In genomic region chr20:32984196-32984595, GRCh38 we compare ENCODE assay signal across 19 cellular contexts. TPM values are rescaled to one million over a fixed set of nuclear protein-coding genes. Genes with fewer than 3 reads are reported as not detected.
A peak's percentile ranks its signal among the peaks of the same experiment; 100 is the strongest.
DNase-seq lines count a peak whose midpoint lies in the region; ATAC-seq and TF ChIP-seq lines count a peak whose summit lies in the region.
"Had no signal": no experiment of that assay in that cellular context is flagged by ENCODE, and none has a peak within 500 bp of the region (broad histone marks: within the 10 kb centered on the region; RNA-seq: fewer than 3 reads in every experiment).

No MANE protein-coding gene starts in this region.

- H3K4me3 ChIP-seq in cardiac muscle cell, result no peak overlapping the region
- H3K4me3 ChIP-seq: colonic mucosa had no signal

- H3K4me1 ChIP-seq in cardiac muscle cell (ENCODE audit: low read depth), result peaks cover 14% of the 10 kb centered on the region
- H3K4me1 ChIP-seq: colonic mucosa had no signal

- H3K36me3 ChIP-seq in cardiac muscle cell, result no peaks in the 10 kb centered on the region
- H3K36me3 ChIP-seq: colonic mucosa had no signal

- DNase-seq in cardiac muscle cell (ENCODE audit: low read depth in 1 of 2, low spot score in 1 of 2) (peak in 1 of 2 donors; percentile 62), Right ventricle myocardium inferior (ENCODE audit: missing footprints) (no peak), amygdala (lab: John Stamatoyannopoulos, UW) (peak in 45 of 56 donors; percentile 11 to 88 (median 50)), inferior parietal cortex (ENCODE audit: extremely low spot score) (peak; percentile 69), type B pancreatic cell (ENCODE audit: extremely low spot score, unreplicated experiment) (no peak), GM13977 (ENCODE audit: low spot score) (no peak)
- no peak for DNase-seq in naive thymus-derived CD8-positive, alpha-beta T cell
- DNase-seq: amniotic stem cell; colonic mucosa; NCI-H1105 treated with DMSO at 0.1 percent for 48 hours; NCI-H2227 treated with DMSO at 0.1 percent for 48 hours; stimulated activated naive CD4-positive, alpha-beta T cell had no signal

- in situ Hi-C loops in GM13977 (cut with MboI; ENCODE audit: low pct_unique_long_range_greater_than_20kb, low sequenced_read_pairs, unreplicated experiment), result no loop called here

- peak overlapping the region; percentile 84 for H3K27ac ChIP-seq in cardiac muscle cell
- H3K27ac ChIP-seq: colonic mucosa, epithelial cell of prostate had no signal

- H3K27me3 Mint-ChIP-seq in type B pancreatic cell, result peaks cover 4% of the 10 kb centered on the region
- no peaks in the 10 kb centered on the region for H3K27me3 Mint-ChIP-seq in naive thymus-derived CD8-positive, alpha-beta T cell

- ATAC-seq in Right ventricle myocardium inferior (no peak), HG03457 (IDR thresholded peaks at IDR 0.05; ENCODE audit: unreplicated experiment) (no peak)
- no peak for ATAC-seq in naive thymus-derived CD8-positive, alpha-beta T cell

- POLR2A ChIA-PET in naive thymus-derived CD8-positive, alpha-beta T cell (lab: Charles Lee), result interaction anchor here (1.4 to 2.7 kb wide), 2 partner anchors 10 to 17 kb away, joined by 4 to 7 read pairs; no protein-coding TSS in a partner anchor

- H3K9me3 ChIP-seq in cardiac muscle cell (ENCODE audit: low read depth), result no peaks in the 10 kb centered on the region
- H3K9me3 ChIP-seq: colonic mucosa had no signal

- H3K9me3 Mint-ChIP-seq in type B pancreatic cell, result no peaks in the 10 kb centered on the region
- H3K9me3 Mint-ChIP-seq in naive thymus-derived CD8-positive, alpha-beta T cell, result no peaks in the 10 kb centered on the region
- H3K9me3 Mint-ChIP-seq: activated T-helper 2 cell treated with anti-CD3 and anti-CD28 coated beads, Interferon-gamma antibody, Interleukin-2, Interleukin-4, amounts not matched to agents 10 μg/mL and 5 μg/mL and 100 μg/mL, durations not matched to agents 14 hours and 24 hours and 36 hours had no signal

- no peaks in the 10 kb centered on the region for H3K36me3 Mint-ChIP-seq in type B pancreatic cell
- H3K36me3 Mint-ChIP-seq in naive thymus-derived CD8-positive, alpha-beta T cell, result no peaks in the 10 kb centered on the region
- H3K36me3 Mint-ChIP-seq: IgD-negative memory B cell had no signal

- H3K27me3 ChIP-seq in cardiac muscle cell, result no peaks in the 10 kb centered on the region
- H3K27me3 ChIP-seq: colonic mucosa had no signal

- no peaks in the 10 kb centered on the region for H3K4me1 Mint-ChIP-seq in type B pancreatic cell (ENCODE audit: unreplicated experiment)
- peaks cover 1 to 46% (median 27%) of the 10 kb centered on the region in 4 donors for H3K4me1 Mint-ChIP-seq in naive thymus-derived CD8-positive, alpha-beta T cell
- H3K4me1 Mint-ChIP-seq: IgD-negative memory B cell had no signal

- peak overlapping the region; percentile 23 for H3K27ac Mint-ChIP-seq in type B pancreatic cell
- H3K27ac Mint-ChIP-seq in naive thymus-derived CD8-positive, alpha-beta T cell, result peak overlapping the region in 3 of 10 donors; percentile 5 to 51 (median 25)
- H3K27ac Mint-ChIP-seq: activated T-helper 2 cell treated with anti-CD3 and anti-CD28 coated beads, Interferon-gamma antibody, Interleukin-2, Interleukin-4, amounts not matched to agents 10 μg/mL and 5 μg/mL and 100 μg/mL, durations not matched to agents 14 hours and 24 hours and 36 hours; progenitor cell of endocrine pancreas had no signal

- H3K4me3 Mint-ChIP-seq in type B pancreatic cell, result no peak overlapping the region
- no peak overlapping the region for H3K4me3 Mint-ChIP-seq in naive thymus-derived CD8-positive, alpha-beta T cell
- H3K4me3 Mint-ChIP-seq: IgD-negative memory B cell had no signal

- TF ChIP-seq CTCF in cardiac muscle cell (IDR thresholded peaks at IDR 0.05; ENCODE audit: low read depth, low read length) (no peak), type B pancreatic cell (conservative IDR thresholded peaks at IDR 0.05) (no peak), GM13977 (IDR thresholded peaks at IDR 0.05; ENCODE audit: extremely low read depth, insufficient read depth, missing control alignments) (no peak)

- intact Hi-C loops in Right ventricle myocardium inferior (cut with DNase I), result no loop called here

RNA-seq across cellular contexts. Expression of gene SUN5, which starts 20.0 kb away (rescaled TPM):
- not detected in 2 replicates for total RNA-seq in cardiac muscle cell
- not detected in 2 replicates for polyA plus RNA-seq in cardiac muscle cell
- not detected for total RNA-seq in Right ventricle myocardium inferior
- total RNA-seq in type B pancreatic cell (ENCODE audit: low replicate concordance), result not detected in 2 replicates
- total RNA-seq in naive thymus-derived CD8-positive, alpha-beta T cell, result not detected
- not detected for polyA plus RNA-seq in naive thymus-derived CD8-positive, alpha-beta T cell
- total RNA-seq: activated T-helper 2 cell treated with anti-CD3 and anti-CD28 coated beads, Interferon-gamma antibody, Interleukin-2, Interleukin-4, amounts not matched to agents 10 μg/mL and 5 μg/mL and 100 μg/mL, durations not matched to agents 14 hours and 24 hours and 36 hours; colonic mucosa; progenitor cell of endocrine pancreas; ureter had no signal
- polyA plus RNA-seq: IgD-negative memory B cell, keratinocyte had no signal

RNA-seq across cellular contexts. Expression of gene BPIFB2, which starts 23.3 kb away (rescaled TPM):
- not detected in 2 replicates for total RNA-seq in cardiac muscle cell
- polyA plus RNA-seq in cardiac muscle cell, result not detected in 2 replicates
- total RNA-seq in Right ventricle myocardium inferior, result not detected
- total RNA-seq in type B pancreatic cell (ENCODE audit: low replicate concordance), result 0.22 TPM in 1 of 2 replicates, not detected in the other
- not detected for total RNA-seq in naive thymus-derived CD8-positive, alpha-beta T cell
- polyA plus RNA-seq in naive thymus-derived CD8-positive, alpha-beta T cell, result not detected
- total RNA-seq: activated T-helper 2 cell treated with anti-CD3 and anti-CD28 coated beads, Interferon-gamma antibody, Interleukin-2, Interleukin-4, amounts not matched to agents 10 μg/mL and 5 μg/mL and 100 μg/mL, durations not matched to agents 14 hours and 24 hours and 36 hours; progenitor cell of endocrine pancreas; ureter had no signal
- polyA plus RNA-seq: IgD-negative memory B cell, keratinocyte had no signal

RNA-seq across cellular contexts. Expression of gene BPIFB6, which starts 47.3 kb away (rescaled TPM):
- not detected in 2 replicates for total RNA-seq in cardiac muscle cell
- polyA plus RNA-seq in cardiac muscle cell, result not detected in 2 replicates
- not detected for total RNA-seq in Right ventricle myocardium inferior
- total RNA-seq in type B pancreatic cell (ENCODE audit: low replicate concordance), result not detected in 2 replicates
- total RNA-seq in naive thymus-derived CD8-positive, alpha-beta T cell, result not detected
- not detected for polyA plus RNA-seq in naive thymus-derived CD8-positive, alpha-beta T cell
- total RNA-seq: activated T-helper 2 cell treated with anti-CD3 and anti-CD28 coated beads, Interferon-gamma antibody, Interleukin-2, Interleukin-4, amounts not matched to agents 10 μg/mL and 5 μg/mL and 100 μg/mL, durations not matched to agents 14 hours and 24 hours and 36 hours; colonic mucosa; progenitor cell of endocrine pancreas; ureter had no signal
- polyA plus RNA-seq: IgD-negative memory B cell, keratinocyte had no signal

Comparison
In these comparisons a context has a peak if more than half of its experiments do, and no peak if none do; other contexts are left out.
1. DNase-seq: peak in amygdala (45 of 56) and inferior parietal cortex (single experiment); none in Right ventricle myocardium inferior (single experiment), type B pancreatic cell (single experiment), GM13977 (single experiment) and naive thymus-derived CD8-positive, alpha-beta T cell (0 of 10).